8 cellular contexts compared by ENCODE assay signal in the genomic region with DNA sequence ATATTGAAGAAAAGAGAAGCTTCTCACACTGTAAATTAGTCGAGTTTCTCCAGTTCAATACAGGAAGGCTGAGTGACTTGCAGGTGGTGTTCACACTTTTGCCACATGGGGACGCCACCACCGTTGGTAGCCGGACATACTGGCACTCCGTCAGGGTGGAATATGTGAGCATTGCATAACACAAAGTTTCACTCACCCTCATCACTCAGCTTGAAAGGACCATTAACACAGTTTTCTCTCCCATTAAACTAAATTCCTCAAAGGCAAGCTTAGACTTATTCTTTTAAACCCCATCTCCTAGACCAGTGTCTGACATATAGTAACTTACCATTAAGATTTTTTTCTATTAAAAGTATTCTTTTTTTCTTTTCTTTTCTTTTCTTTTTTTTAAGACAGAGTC.
DNase-seq lines count a peak whose midpoint lies in the region; ATAC-seq and TF ChIP-seq lines count a peak whose summit lies in the region.

No MANE protein-coding gene starts in this region.

- 5% methylated on average over 5 of the region's 5 CpGs for WGBS in right cardiac atrium
- 2 to 4% methylated on average over 5 of the region's 5 CpGs for WGBS in sigmoid colon, 2 donors

- no peaks in the 10 kb centered on the region for H3K36me3 ChIP-seq in sigmoid colon

- TF ChIP-seq POLR2A in sigmoid colon (IDR thresholded peaks at IDR 0.05) (no peak), GM18505 (IDR thresholded peaks at IDR 0.05; ENCODE audit: borderline replicate concordance, extremely low read depth, insufficient read depth, insufficient read length) (no peak)

- H3K27ac ChIP-seq in right cardiac atrium (ENCODE audit: low read length), result no peak overlapping the region
- H3K27ac ChIP-seq in sigmoid colon, result no peak overlapping the region

- H3K4me1 ChIP-seq in right cardiac atrium (ENCODE audit: control insufficient read depth, insufficient read depth, low read length) (no peaks in the 10 kb centered on the region), sigmoid colon (peaks cover 0 to 5% (median 0%) of the 10 kb centered on the region in 4 donors)

- TF ChIP-seq CTCF in sigmoid colon (IDR thresholded peaks at IDR 0.05), result peak; percentile 48 to 75 (median 62)

- TF ChIP-seq EP300 in sigmoid colon (IDR thresholded peaks at IDR 0.05), result no peak

- H3K4me3 ChIP-seq in right cardiac atrium (ENCODE audit: low read length), result no peak overlapping the region
- no peak overlapping the region for H3K4me3 ChIP-seq in sigmoid colon

- peak; percentile 78 for ATAC-seq in GM21529 (IDR thresholded peaks at IDR 0.05; ENCODE audit: unreplicated experiment)
- peak; percentile 60 to 77 for ATAC-seq in right cardiac atrium
- ATAC-seq in GM18505 (IDR thresholded peaks at IDR 0.05; ENCODE audit: unreplicated experiment), result no peak

- peak; percentile 85 for DNase-seq in EL
- peak; percentile 48 for DNase-seq in HuH-7.5 (ENCODE audit: low spot score)
- peak; percentile 64 to 79 for DNase-seq in SHP77 (lab: John Stamatoyannopoulos, UW)
- DNase-seq in anterior cingulate cortex (lab: John Stamatoyannopoulos, UW), result peak in 46 of 58 donors; percentile 3 to 81 (median 35)
- peak; percentile 75 to 90 (median 88) for DNase-seq in right cardiac atrium
- peak; percentile 88 for DNase-seq in sigmoid colon

- H3K9me3 ChIP-seq in right cardiac atrium (ENCODE audit: control insufficient read depth, low read length), result no peaks in the 10 kb centered on the region
- H3K9me3 ChIP-seq in sigmoid colon, result no peaks in the 10 kb centered on the region

- H3K27me3 ChIP-seq in right cardiac atrium (ENCODE audit: control insufficient read depth, insufficient read depth), result no peaks in the 10 kb centered on the region
- H3K27me3 ChIP-seq in sigmoid colon, result peaks cover 0 to 3% (median 0%) of the 10 kb centered on the region in 3 donors

- intact Hi-C loops in right cardiac atrium (cut with DNase I), result loop anchor here in 3 of 4 donors (5.0 to 10.0 kb wide), 4 partner anchors 149 to 307 kb away; a partner anchor contains a TSS
- intact Hi-C loops in sigmoid colon (cut with DNase I), result loop anchor here (10.0 kb wide), 1 partner anchor 809 kb away; no protein-coding TSS in a partner anchor

Comparison
In these comparisons a context has a peak if more than half of its experiments do, and no peak if none do; other contexts are left out.
1. DNase-seq: peak in every context shown above with its lines; median percentile 88 in right cardiac atrium; 88 in sigmoid colon; 85 in EL; 72 in SHP77; 48 in HuH-7.5; 35 in anterior cingulate cortex.